ENCODE assay signal across 1 cellular context in genomic region chrX:40094041-40094899, GRCh38.
TF ChIP-seq lines count a peak whose summit lies in the region.

No MANE protein-coding gene starts in this region.

TF ChIP-seq in HEK293, 187 proteins besides CTCF, POLR2A, EP300 and RAD21 (continued from another document):
- TF ChIP-seq ZNF692 (tag by site-specific recombination; IDR thresholded peaks at IDR 0.05) (peak; percentile 80), ZXDB (tag by site-specific recombination; IDR thresholded peaks at IDR 0.05) (no peak), ZNF426 (tag by site-specific recombination; IDR thresholded peaks at IDR 0.05) (no peak), ZEB2 (tag by site-specific recombination; IDR thresholded peaks at IDR 0.05) (peak; percentile 23; the same call in 1 of the 2 replicates), ZNF433 (tag by site-specific recombination; IDR thresholded peaks at IDR 0.05; ENCODE audit: low read depth) (no peak), KLF17 (tag by site-specific recombination; IDR thresholded peaks at IDR 0.05) (0 out of 2 replicates have a peak, but pooled peaks have one; percentile 28), ZNF223 (tag by site-specific recombination; IDR thresholded peaks at IDR 0.05) (no peak), ZNF341 (tag by site-specific recombination; IDR thresholded peaks at IDR 0.05; ENCODE audit: low read depth) (peak; percentile 52; the same call in 1 of the 2 replicates), ZBTB10 (tag by site-specific recombination; IDR thresholded peaks at IDR 0.05) (0 out of 2 replicates have a peak, but pooled peaks have one; percentile 11), ZBTB8A (tag by site-specific recombination; IDR thresholded peaks at IDR 0.05) (peak; percentile 82), ZNF335 (tag by site-specific recombination; conservative IDR thresholded peaks at IDR 0.05) (peak; percentile 91), ZIC2 (tag by site-specific recombination; IDR thresholded peaks at IDR 0.05) (peak; percentile 99), ZBTB11 (tag by site-specific recombination; conservative IDR thresholded peaks at IDR 0.05; ENCODE audit: low read depth) (no peak; the same call in 1 of the 2 replicates), ZNF248 (tag by site-specific recombination; IDR thresholded peaks at IDR 0.05) (no peak), ZNF404 (tag by site-specific recombination; IDR thresholded peaks at IDR 0.05) (no peak), GLIS1 (tag by site-specific recombination; IDR thresholded peaks at IDR 0.05) (peak; percentile 43), ZNF366 (tag by site-specific recombination; conservative IDR thresholded peaks at IDR 0.05) (peak; percentile 50), ZNF202 (tag by site-specific recombination; IDR thresholded peaks at IDR 0.05; ENCODE audit: borderline replicate concordance) (no peak), ZNF639 (tag by site-specific recombination; IDR thresholded peaks at IDR 0.05) (no peak), ZNF624 (tag by site-specific recombination; IDR thresholded peaks at IDR 0.05) (no peak), ZNF423 (tag by site-specific recombination; IDR thresholded peaks at IDR 0.05) (0 out of 2 replicates have a peak, but pooled peaks have one; percentile 13), GLIS2 (tag by site-specific recombination; IDR thresholded peaks at IDR 0.05) (peak; percentile 90), SP2 (tag by site-specific recombination; IDR thresholded peaks at IDR 0.05) (peak; percentile 40), ZBTB26 (tag by site-specific recombination; optimal IDR thresholded peaks at IDR 0.05) (peak; percentile 91), ZNF600 (tag by site-specific recombination; IDR thresholded peaks at IDR 0.05) (peak; percentile 68; the same call in 1 of the 2 replicates), PATZ1 (tag by site-specific recombination; IDR thresholded peaks at IDR 0.05) (peak; percentile 57), ZFHX2 (tag by site-specific recombination; conservative IDR thresholded peaks at IDR 0.05) (peak; percentile 13; the same call in 1 of the 2 replicates), ZNF280C (tag by site-specific recombination; IDR thresholded peaks at IDR 0.05) (no peak), ZBTB17 (tag by site-specific recombination; IDR thresholded peaks at IDR 0.05) (peak; percentile 77), EGR2 (tag by site-specific recombination; IDR thresholded peaks at IDR 0.05; ENCODE audit: low read depth) (peak; percentile 44; the same call in 1 of the 2 replicates), ZNF266 (tag by site-specific recombination; IDR thresholded peaks at IDR 0.05; ENCODE audit: low read depth) (no peak), ZNF211 (tag by site-specific recombination; IDR thresholded peaks at IDR 0.05; ENCODE audit: low read depth) (no peak), ZBTB6 (tag by site-specific recombination; IDR thresholded peaks at IDR 0.05) (peak; percentile 62; the same call in 1 of the 2 replicates), ZNF18 (tag by site-specific recombination; IDR thresholded peaks at IDR 0.05) (no peak), KLF16 (tag by site-specific recombination; IDR thresholded peaks at IDR 0.05) (0 out of 2 replicates have a peak, but pooled peaks have one; percentile 13), ZBTB48 (tag by site-specific recombination; IDR thresholded peaks at IDR 0.05) (peak; percentile 39; the same call in 1 of the 2 replicates), ZNF394 (tag by site-specific recombination; IDR thresholded peaks at IDR 0.05; ENCODE audit: borderline replicate concordance) (peak; percentile 93; the same call in 1 of the 2 replicates)
